12 cellular contexts compared by ENCODE assay signal in the genomic region with DNA sequence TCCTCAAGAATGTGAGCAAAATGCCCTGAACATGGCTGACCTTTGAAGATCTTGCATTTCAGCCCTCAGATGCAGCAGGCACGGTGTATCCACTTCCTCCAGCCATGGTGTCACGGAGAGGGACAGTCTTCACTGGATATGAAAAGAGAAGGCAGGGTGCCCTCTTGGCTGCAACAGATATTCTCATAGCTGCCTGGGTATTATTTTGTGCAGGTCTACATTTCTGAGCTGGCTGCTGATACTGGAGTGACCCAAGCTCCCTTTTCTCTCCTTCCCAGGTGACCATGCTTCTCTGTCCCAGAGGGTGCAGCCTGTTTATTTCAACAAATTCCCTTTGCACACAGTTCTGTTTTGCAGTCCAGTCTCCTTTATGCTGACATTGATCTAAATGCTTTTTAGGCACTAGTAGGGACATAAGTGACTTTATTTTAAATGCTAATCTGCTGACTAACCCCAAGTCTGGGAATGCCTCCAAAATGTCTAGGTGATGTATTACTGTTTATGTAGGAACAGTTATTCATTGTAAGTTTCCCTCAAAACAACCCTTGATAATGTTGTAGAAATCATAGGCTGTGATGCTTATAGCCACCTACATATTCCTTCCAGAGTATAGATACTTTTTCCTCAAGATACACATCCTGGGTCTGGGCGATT. TPM values are rescaled to one million over a fixed set of nuclear protein-coding genes. Genes with fewer than 3 reads are reported as not detected.
DNase-seq lines count a peak whose midpoint lies in the region; ATAC-seq, FAIRE-seq and TF ChIP-seq lines count a peak whose summit lies in the region.
"Had no signal": no experiment of that assay in that cellular context is flagged by ENCODE, and none has a peak within 500 bp of the region (broad histone marks: within the 10 kb centered on the region; RNA-seq: fewer than 3 reads in every experiment).

No MANE protein-coding gene starts in this region.

- intact Hi-C loops in lower lobe of right lung (cut with DNase I) = no loop called here
- intact Hi-C loops in activated naive CD4-positive, alpha-beta T cell treated with anti-CD3 and anti-CD28 coated beads for 36 hours (cut with micrococcal nuclease) = no loop called here

- DNase-seq in HS-5 (ENCODE audit: low read depth) (peak; percentile 73), brain microvascular endothelial cell (peak; percentile 86), lower lobe of right lung (no peak), urothelium cell line (ENCODE audit: low spot score) (peak; percentile 50), AML-193 (lab: John Stamatoyannopoulos, UW) (no peak)
- no peak for DNase-seq in activated naive CD4-positive, alpha-beta T cell treated with anti-CD3 and anti-CD28 coated beads for 36 hours
- DNase-seq in activated naive CD4-positive, alpha-beta T cell treated with anti-CD3 and anti-CD28 coated beads, Interleukin-2, amount 50 U/mL, for 16 hours = no peak
- DNase-seq: activated T-cell treated with anti-CD3 and anti-CD28 coated beads, Interleukin-2, amount 50 U/mL, for 24 hours; H9; SHP77 had no signal

- no peaks in the 10 kb centered on the region for H3K9me3 Mint-ChIP-seq in activated naive CD4-positive, alpha-beta T cell treated with anti-CD3 and anti-CD28 coated beads for 36 hours
- H3K9me3 Mint-ChIP-seq: activated T-cell treated with anti-CD3 and anti-CD28 coated beads, Interleukin-2, amount 50 U/mL, for 24 hours; H9; stimulated activated naive CD8-positive, alpha-beta T cell treated with anti-CD3 and anti-CD28 coated beads, Interleukin-15, Interleukin-2, amounts not matched to agents 100 ng/mL and 50 ng/mL, for 24 hours had no signal

- H3K4me1 ChIP-seq in lower lobe of right lung = peaks cover 22% of the 10 kb centered on the region

- H3K36me3 ChIP-seq in brain microvascular endothelial cell (replicated peaks) (no peaks in the 10 kb centered on the region), lower lobe of right lung (no peaks in the 10 kb centered on the region)

- H3K4me3 ChIP-seq in brain microvascular endothelial cell (ENCODE audit: low read depth, low read length) = no peak overlapping the region
- no peak overlapping the region for H3K4me3 ChIP-seq in lower lobe of right lung
- H3K4me3 ChIP-seq: GM12878 had no signal

- in situ Hi-C loops in brain microvascular endothelial cell (cut with HindIII; ENCODE audit: low pct_ligation_motif_present, low sequenced_read_pairs) = no loop called here

- no peaks in the 10 kb centered on the region for H3K9me3 ChIP-seq in lower lobe of right lung

- H3K36me3 Mint-ChIP-seq in activated naive CD4-positive, alpha-beta T cell treated with anti-CD3 and anti-CD28 coated beads for 36 hours (ENCODE audit: low read depth) = no peaks in the 10 kb centered on the region

- H3K27ac Mint-ChIP-seq in activated naive CD4-positive, alpha-beta T cell treated with anti-CD3 and anti-CD28 coated beads for 36 hours = no peak overlapping the region
- H3K27ac Mint-ChIP-seq: activated T-cell treated with anti-CD3 and anti-CD28 coated beads, Interleukin-2, amount 50 U/mL, for 24 hours; H9; stimulated activated naive CD8-positive, alpha-beta T cell treated with anti-CD3 and anti-CD28 coated beads, Interleukin-15, Interleukin-2, amounts not matched to agents 100 ng/mL and 50 ng/mL, for 24 hours had no signal

- TF ChIP-seq CTCF in brain microvascular endothelial cell (IDR thresholded peaks at IDR 0.05; ENCODE audit: low read depth, low read length, missing control alignments) (no peak), lower lobe of right lung (IDR thresholded peaks at IDR 0.05) (no peak)

- peak; percentile 18 to 23 for ATAC-seq in lower lobe of right lung
- ATAC-seq: GM12878 had no signal

- H3K4me1 Mint-ChIP-seq in activated naive CD4-positive, alpha-beta T cell treated with anti-CD3 and anti-CD28 coated beads for 36 hours (ENCODE audit: low read depth) = no peaks in the 10 kb centered on the region
- H3K4me1 Mint-ChIP-seq: H9 had no signal

- no peak overlapping the region for H3K4me3 Mint-ChIP-seq in activated naive CD4-positive, alpha-beta T cell treated with anti-CD3 and anti-CD28 coated beads for 36 hours
- H3K4me3 Mint-ChIP-seq: activated T-cell treated with anti-CD3 and anti-CD28 coated beads, Interleukin-2, amount 50 U/mL, for 24 hours; H9; stimulated activated naive CD8-positive, alpha-beta T cell treated with anti-CD3 and anti-CD28 coated beads, Interleukin-15, Interleukin-2, amounts not matched to agents 100 ng/mL and 50 ng/mL, for 24 hours had no signal

- peaks cover 5% of the 10 kb centered on the region for H3K27me3 Mint-ChIP-seq in activated naive CD4-positive, alpha-beta T cell treated with anti-CD3 and anti-CD28 coated beads for 36 hours (ENCODE audit: low read depth)

- peak; percentile 94 for FAIRE-seq in urothelium cell line (lab: Jason Lieb, UNC)
- FAIRE-seq: GM12878 had no signal

- no peaks in the 10 kb centered on the region for H3K27me3 ChIP-seq in brain microvascular endothelial cell (replicated peaks)
- no peaks in the 10 kb centered on the region for H3K27me3 ChIP-seq in lower lobe of right lung (ENCODE audit: low read depth)

- CTCF ChIA-PET in activated naive CD4-positive, alpha-beta T cell treated with anti-CD3 and anti-CD28 coated beads for 36 hours (lab: Charles Lee) = no interaction called here

- H3K27ac ChIP-seq in brain microvascular endothelial cell (peak overlapping the region; percentile 8), lower lobe of right lung (no peak overlapping the region)

RNA-seq across cellular contexts. Expression of a gene that starts 17.4 kb away (rescaled TPM):
- 65.6 TPM for total RNA-seq in lower lobe of right lung
- under 1 TPM; 0.37 to 0.38 TPM for total RNA-seq in activated naive CD4-positive, alpha-beta T cell treated with anti-CD3 and anti-CD28 coated beads for 36 hours

Comparison
In these comparisons a context has a peak if more than half of its experiments do, and no peak if none do; other contexts are left out.
1. DNase-seq: peak in HS-5 (single experiment), brain microvascular endothelial cell (single experiment) and urothelium cell line (single experiment); none in lower lobe of right lung (single experiment), AML-193 (0 of 2), activated naive CD4-positive, alpha-beta T cell treated with anti-CD3 and anti-CD28 coated beads for 36 hours (single experiment) and activated naive CD4-positive, alpha-beta T cell treated with anti-CD3 and anti-CD28 coated beads, Interleukin-2, amount 50 U/mL, for 16 hours (single experiment).
2. RNA of a gene that starts 17.4 kb away (total RNA-seq): 65.6 TPM in lower lobe of right lung (single experiment); 0.37 to 0.38 TPM in activated naive CD4-positive, alpha-beta T cell treated with anti-CD3 and anti-CD28 coated beads for 36 hours; every median in the first group is over 10 times any median in the second.